ENCODE assay signal across 8 cellular contexts in the genomic region with DNA sequence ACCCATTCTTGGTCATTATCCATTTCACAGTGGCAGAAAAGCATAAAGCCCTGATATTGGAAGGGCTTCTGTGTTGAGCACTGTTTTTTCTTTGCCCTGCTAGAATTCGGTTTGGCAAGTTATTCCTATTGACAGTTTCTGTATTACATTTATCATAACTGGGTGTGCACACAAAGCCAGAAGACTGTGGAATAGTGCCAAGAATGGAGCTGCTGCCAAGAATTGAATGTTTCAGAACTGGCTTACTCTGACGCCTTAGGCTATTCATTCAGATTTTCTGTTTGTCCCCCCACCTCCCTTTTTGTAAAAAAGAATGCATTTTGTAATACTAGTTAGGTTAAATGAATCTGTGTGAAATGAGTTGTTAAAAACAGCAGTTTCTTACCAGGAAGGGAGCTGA. TPM values are rescaled to one million over a fixed set of nuclear protein-coding genes. Genes with fewer than 3 reads are reported as not detected.
DNase-seq lines count a peak whose midpoint lies in the region; TF ChIP-seq lines count a peak whose summit lies in the region.
"Had no signal": no experiment of that assay in that cellular context is flagged by ENCODE, and none has a peak within 500 bp of the region (broad histone marks: within the 10 kb centered on the region; RNA-seq: fewer than 3 reads in every experiment).

No MANE protein-coding gene starts in this region.

- H3K9me3 Mint-ChIP-seq in T-helper 2 cell treated with Interferon-gamma antibody and Interleukin-4, amounts not matched to agents 5 μg/mL and 100 μg/mL, for 36 hours: no peaks in the 10 kb centered on the region

- H3K27me3 Mint-ChIP-seq in T-helper 2 cell treated with Interferon-gamma antibody and Interleukin-4, amounts not matched to agents 5 μg/mL and 100 μg/mL, for 36 hours (ENCODE audit: low read depth): no peaks in the 10 kb centered on the region

- no peak overlapping the region for H3K4me3 Mint-ChIP-seq in T-helper 2 cell treated with Interferon-gamma antibody and Interleukin-4, amounts not matched to agents 5 μg/mL and 100 μg/mL, for 36 hours

- DNase-seq in NCI-H1092 (lab: John Stamatoyannopoulos, UW) (peak; percentile 32), astrocyte of the spinal cord (ENCODE audit: low read depth, low spot score) (peak; percentile 47), left ventricle myocardium inferior (no peak), superior temporal gyrus (ENCODE audit: extremely low spot score) (peak; percentile 78), NCI-H2107 treated with DMSO at 0.1 percent for 48 hours (lab: John Stamatoyannopoulos, UW; ENCODE audit: unreplicated experiment) (no peak), T1000 (lab: John Stamatoyannopoulos, UW) (no peak)
- DNase-seq in T-helper 2 cell treated with Interferon-gamma antibody and Interleukin-4, amounts not matched to agents 5 μg/mL and 100 μg/mL, for 36 hours (ENCODE audit: low spot score): no peak
- DNase-seq: lower lobe of right lung had no signal

- peak overlapping the region; percentile 65 for H3K27ac ChIP-seq in left ventricle myocardium inferior (replicated peaks)
- H3K27ac ChIP-seq: lower lobe of right lung had no signal

- intact Hi-C loops in left ventricle myocardium inferior (cut with micrococcal nuclease): no loop called here

- H3K4me3 ChIP-seq in astrocyte of the spinal cord (ENCODE audit: low read depth, low read length) (no peak overlapping the region), left ventricle myocardium inferior (no peak overlapping the region)
- H3K4me3 ChIP-seq: lower lobe of right lung had no signal

- H3K27ac Mint-ChIP-seq in T-helper 2 cell treated with Interferon-gamma antibody and Interleukin-4, amounts not matched to agents 5 μg/mL and 100 μg/mL, for 36 hours: no peak overlapping the region

- peaks cover 80% of the 10 kb centered on the region for H3K36me3 Mint-ChIP-seq in T-helper 2 cell treated with Interferon-gamma antibody and Interleukin-4, amounts not matched to agents 5 μg/mL and 100 μg/mL, for 36 hours (ENCODE audit: low read depth)

- in situ Hi-C loops in astrocyte of the spinal cord (cut with HindIII; ENCODE audit: low sequenced_read_pairs): no loop called here

- H3K4me1 ChIP-seq in left ventricle myocardium inferior: peaks cover 73% of the 10 kb centered on the region

- no peaks in the 10 kb centered on the region for H3K9me3 ChIP-seq in left ventricle myocardium inferior (replicated peaks)
- H3K9me3 ChIP-seq: lower lobe of right lung had no signal

- peaks cover 20% of the 10 kb centered on the region for H3K4me1 Mint-ChIP-seq in T-helper 2 cell treated with Interferon-gamma antibody and Interleukin-4, amounts not matched to agents 5 μg/mL and 100 μg/mL, for 36 hours (ENCODE audit: low read depth)

- peaks cover 89% of the 10 kb centered on the region for H3K36me3 ChIP-seq in left ventricle myocardium inferior

- H3K27me3 ChIP-seq in left ventricle myocardium inferior (ENCODE audit: low read depth): no peaks in the 10 kb centered on the region

- TF ChIP-seq CTCF in astrocyte of the spinal cord (IDR thresholded peaks at IDR 0.05; ENCODE audit: low read depth, low read length): no peak
- TF ChIP-seq CTCF in left ventricle myocardium inferior (IDR thresholded peaks at IDR 0.05; ENCODE audit: borderline replicate concordance): no peak

RNA-seq across cellular contexts. Expression of a gene that starts 12.7 kb away (rescaled TPM):
- total RNA-seq in left ventricle myocardium inferior: 36.2 TPM

Comparison
In these comparisons a context has a peak if more than half of its experiments do, and no peak if none do; other contexts are left out.
1. DNase-seq: peak in NCI-H1092 (single experiment), astrocyte of the spinal cord (single experiment) and superior temporal gyrus (single experiment); none in left ventricle myocardium inferior (single experiment), NCI-H2107 treated with DMSO at 0.1 percent for 48 hours (single experiment), T1000 (single experiment) and T-helper 2 cell treated with Interferon-gamma antibody and Interleukin-4, amounts not matched to agents 5 μg/mL and 100 μg/mL, for 36 hours (single experiment).